In the genomic region with DNA sequence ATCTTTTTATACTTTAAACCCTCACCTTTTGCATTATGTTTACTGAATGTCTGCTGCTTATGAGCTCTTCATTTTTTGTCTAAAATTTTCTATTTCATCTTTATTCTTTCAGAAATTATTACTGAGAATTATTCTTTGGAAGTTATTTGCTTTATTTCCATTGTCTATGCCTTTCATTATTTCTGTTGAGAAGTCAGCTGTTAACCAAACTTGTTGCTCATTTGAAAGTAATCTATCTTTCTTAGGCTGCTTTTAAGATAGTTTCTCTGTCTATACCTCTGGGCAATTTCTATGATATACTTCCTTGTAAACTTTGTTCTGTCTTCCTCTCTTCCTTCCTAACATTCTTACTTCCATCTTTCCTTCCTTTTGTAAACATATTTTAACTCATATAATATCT, we compare ENCODE assay signal across 9 cellular contexts.
"Had no signal": no experiment of that assay in that cellular context is flagged by ENCODE, and none has a peak within 500 bp of the region (broad histone marks: within the 10 kb centered on the region; RNA-seq: fewer than 3 reads in every experiment).

No MANE protein-coding gene starts in this region.

- H3K4me1 Mint-ChIP-seq: IgD-negative memory B cell had no signal

- FAIRE-seq: H1, H54, HTR-8/SVneo had no signal

- DNase-seq: H9, HCEC 1CT, HFFc6, KG1 had no signal

- H2AFZ ChIP-seq: GM23338 had no signal

- ATAC-seq: GM23338 had no signal

- H3K36me3 Mint-ChIP-seq: IgD-negative memory B cell had no signal

- H3K27ac Mint-ChIP-seq: GM23338, H9, HFFc6, IgD-negative memory B cell had no signal

- H3K27me3 Mint-ChIP-seq: IgD-negative memory B cell had no signal

- H3K4me2 ChIP-seq: GM23338 had no signal

- H3K4me3 ChIP-seq: GM23338 had no signal

- H3K4me3 Mint-ChIP-seq: GM23338, H9, HFFc6, IgD-negative memory B cell had no signal
